In genomic region chr12:112977641-112978040, GRCh38 we compare ENCODE assay signal across 10 cellular contexts. TPM values are rescaled to one million over a fixed set of nuclear protein-coding genes. Genes with fewer than 3 reads are reported as not detected.
A peak's percentile ranks its signal among the peaks of the same experiment; 100 is the strongest.
DNase-seq lines count a peak whose midpoint lies in the region; ATAC-seq, FAIRE-seq and TF ChIP-seq lines count a peak whose summit lies in the region.
"Had no signal": no experiment of that assay in that cellular context is flagged by ENCODE, and none has a peak within 500 bp of the region (broad histone marks: within the 10 kb centered on the region; RNA-seq: fewer than 3 reads in every experiment).

No MANE protein-coding gene starts in this region.

- peaks cover 20% of the 10 kb centered on the region for H3K36me3 Mint-ChIP-seq in natural killer cell treated with Interleukin-12 subunit alpha and Interleukin-12 subunit beta and Interleukin-15 and Interleukin-18, amount 100 ng/mL, for 72 hours

- peak overlapping the region; percentile 55 to 92 (median 82); a peak in 21 of 22 replicates for H3K27ac ChIP-seq in BLaER1 treated with 17β-estradiol and CSF1 and Interleukin-3, amounts not matched to agents 10 nM and 100 nM
- H3K27ac ChIP-seq in Karpas-422 (ENCODE audit: low read length) (no peak overlapping the region), dorsolateral prefrontal cortex (peak overlapping the region in 37 of 59 donors; percentile 21 to 83 (median 61))

- H3K4me1 ChIP-seq in BLaER1 treated with 17β-estradiol and CSF1 and Interleukin-3, amounts not matched to agents 10 nM and 100 nM: peaks cover 38 to 56% (median 47%) of the 10 kb centered on the region in 10 experiments
- H3K4me1 ChIP-seq in Karpas-422 (ENCODE audit: low read length): peaks cover 35% of the 10 kb centered on the region

- TF ChIP-seq CTCF in dorsolateral prefrontal cortex (IDR thresholded peaks at IDR 0.05 in 54 of 56, conservative IDR thresholded peaks at IDR 0.05 in 2 of 56; ENCODE audit: low read depth in 1 of 56, partially characterized antibody in 56 of 56): no peak

- peaks cover 7% of the 10 kb centered on the region for H3K9me3 Mint-ChIP-seq in natural killer cell treated with Interleukin-12 subunit alpha and Interleukin-12 subunit beta and Interleukin-15 and Interleukin-18, amount 100 ng/mL, for 72 hours

- intact Hi-C loops in dorsolateral prefrontal cortex (cut with DNase I): no loop called here

- no peak for ATAC-seq in natural killer cell treated with Interleukin-12 subunit alpha and Interleukin-12 subunit beta and Interleukin-15 and Interleukin-18, amount 100 ng/mL, for 72 hours
- no peak for ATAC-seq in HG03175 (IDR thresholded peaks at IDR 0.05; ENCODE audit: unreplicated experiment)

- peak overlapping the region; percentile 70 to 85 (median 78) for H3K9ac ChIP-seq in BLaER1 treated with 17β-estradiol and CSF1 and Interleukin-3, amounts not matched to agents 10 nM and 100 nM
- peak overlapping the region; percentile 68 for H3K9ac ChIP-seq in Karpas-422 (ENCODE audit: low read length)

- H3K4me2 ChIP-seq in BLaER1 treated with 17β-estradiol and CSF1 and Interleukin-3, amounts not matched to agents 10 nM and 100 nM: peak overlapping the region; percentile 70 to 94 (median 86)
- peak overlapping the region; percentile 65 for H3K4me2 ChIP-seq in Karpas-422 (ENCODE audit: low read depth, low read length, poor library complexity, severe bottlenecking)

- H3K79me2 ChIP-seq in Karpas-422 (ENCODE audit: low read length): no peaks in the 10 kb centered on the region

- peaks cover 35 to 37% of the 10 kb centered on the region in 2 donors for H3K4me1 Mint-ChIP-seq in natural killer cell treated with Interleukin-12 subunit alpha and Interleukin-12 subunit beta and Interleukin-15 and Interleukin-18, amount 100 ng/mL, for 72 hours (ENCODE audit: low read depth in 2 of 2)

- H4K20me1 ChIP-seq in BLaER1 treated with 17β-estradiol and CSF1 and Interleukin-3, amounts not matched to agents 10 nM and 100 nM: no peaks in the 10 kb centered on the region
- no peaks in the 10 kb centered on the region for H4K20me1 ChIP-seq in Karpas-422 (ENCODE audit: insufficient read depth, low read depth, low read length)

- DNase-seq in Karpas-422 (no peak), dorsolateral prefrontal cortex (no peak), NCI-H1092 (lab: John Stamatoyannopoulos, UW) (no peak), AG08395 (ENCODE audit: low spot score) (no peak), urothelium cell line (ENCODE audit: low spot score) (no peak)
- no peak for DNase-seq in natural killer cell treated with Interleukin-12 subunit alpha and Interleukin-12 subunit beta and Interleukin-15 and Interleukin-18, amount 100 ng/mL, for 72 hours (ENCODE audit: low spot score)
- DNase-seq: DMS153 had no signal

- H3K4me3 Mint-ChIP-seq in natural killer cell treated with Interleukin-12 subunit alpha and Interleukin-12 subunit beta and Interleukin-15 and Interleukin-18, amount 100 ng/mL, for 72 hours: peak overlapping the region; percentile 86

- H3K27ac Mint-ChIP-seq in natural killer cell treated with Interleukin-12 subunit alpha and Interleukin-12 subunit beta and Interleukin-15 and Interleukin-18, amount 100 ng/mL, for 72 hours: peak overlapping the region; percentile 99 to 100

- FAIRE-seq in urothelium cell line (lab: Jason Lieb, UNC): no peak
- FAIRE-seq: islet of Langerhans had no signal

- H3K4me3 ChIP-seq in BLaER1 treated with 17β-estradiol and CSF1 and Interleukin-3, amounts not matched to agents 10 nM and 100 nM: peak overlapping the region; percentile 51 to 71 (median 62)
- peak overlapping the region; percentile 66; the same call in 1 of the 2 replicates for H3K4me3 ChIP-seq in Karpas-422 (ENCODE audit: low read length)
- peak overlapping the region in 41 of 59 donors; percentile 15 to 64 (median 50) for H3K4me3 ChIP-seq in dorsolateral prefrontal cortex

- H3K36me3 ChIP-seq in BLaER1 treated with 17β-estradiol and CSF1 and Interleukin-3, amounts not matched to agents 10 nM and 100 nM: no peaks in the 10 kb centered on the region
- no peaks in the 10 kb centered on the region for H3K36me3 ChIP-seq in Karpas-422 (ENCODE audit: insufficient read depth, low read length)

- H3K9me3 ChIP-seq in BLaER1 treated with 17β-estradiol and CSF1 and Interleukin-3, amounts not matched to agents 10 nM and 100 nM (replicated peaks in 1 of 11): peaks cover 0 to 13% (median 12%) of the 10 kb centered on the region in 11 experiments; a peak in 15 of 22 replicates
- no peaks in the 10 kb centered on the region for H3K9me3 ChIP-seq in Karpas-422 (ENCODE audit: low read length)

- H2AFZ ChIP-seq in Karpas-422 (ENCODE audit: low read length): no peak overlapping the region; the same call in 1 of the 2 replicates

- no peaks in the 10 kb centered on the region for H3K27me3 ChIP-seq in BLaER1 treated with 17β-estradiol and CSF1 and Interleukin-3, amounts not matched to agents 10 nM and 100 nM
- H3K27me3 ChIP-seq in Karpas-422 (ENCODE audit: low read length): no peaks in the 10 kb centered on the region
- no peaks in the 10 kb centered on the region for H3K27me3 ChIP-seq in dorsolateral prefrontal cortex

- H3K9me2 ChIP-seq in Karpas-422 (replicated peaks; ENCODE audit: insufficient read depth, low read length): no peaks in the 10 kb centered on the region

- no peaks in the 10 kb centered on the region for H3K27me3 Mint-ChIP-seq in natural killer cell treated with Interleukin-12 subunit alpha and Interleukin-12 subunit beta and Interleukin-15 and Interleukin-18, amount 100 ng/mL, for 72 hours

RNA-seq across cellular contexts. Expression of gene OAS2, which starts 0.7 kb away (rescaled TPM):
- 3.0 and 6.3 TPM in 2 replicates for total RNA-seq in Karpas-422 (2014; rRNA removed; shearing (Covaris generic); ENCODE audit: low replicate concordance)
- 10 to 100 TPM in 6 of 120 experiments, 1 to 10 TPM in 114; 1.4 to 49.9 (median 4.3) TPM for total RNA-seq in dorsolateral prefrontal cortex
- 10 to 100 TPM; 59.2 to 69.7 TPM for total RNA-seq in natural killer cell treated with Interleukin-12 subunit alpha and Interleukin-12 subunit beta and Interleukin-15 and Interleukin-18, amount 100 ng/mL, for 72 hours

RNA-seq across cellular contexts. Expression of gene OAS3, which starts 39.4 kb away (rescaled TPM):
- total RNA-seq in Karpas-422 (2014; rRNA removed; shearing (Covaris generic); ENCODE audit: low replicate concordance): 6.3 and 7.9 TPM in 2 replicates
- 10 to 100 TPM in 42 of 120 experiments, 1 to 10 TPM in 78; 3.3 to 72.9 (median 8.5) TPM for total RNA-seq in dorsolateral prefrontal cortex
- 10 to 100 TPM; 20.1 to 22.5 TPM for total RNA-seq in natural killer cell treated with Interleukin-12 subunit alpha and Interleukin-12 subunit beta and Interleukin-15 and Interleukin-18, amount 100 ng/mL, for 72 hours
